ENCODE assay signal across 1 cellular context in the genomic region with DNA sequence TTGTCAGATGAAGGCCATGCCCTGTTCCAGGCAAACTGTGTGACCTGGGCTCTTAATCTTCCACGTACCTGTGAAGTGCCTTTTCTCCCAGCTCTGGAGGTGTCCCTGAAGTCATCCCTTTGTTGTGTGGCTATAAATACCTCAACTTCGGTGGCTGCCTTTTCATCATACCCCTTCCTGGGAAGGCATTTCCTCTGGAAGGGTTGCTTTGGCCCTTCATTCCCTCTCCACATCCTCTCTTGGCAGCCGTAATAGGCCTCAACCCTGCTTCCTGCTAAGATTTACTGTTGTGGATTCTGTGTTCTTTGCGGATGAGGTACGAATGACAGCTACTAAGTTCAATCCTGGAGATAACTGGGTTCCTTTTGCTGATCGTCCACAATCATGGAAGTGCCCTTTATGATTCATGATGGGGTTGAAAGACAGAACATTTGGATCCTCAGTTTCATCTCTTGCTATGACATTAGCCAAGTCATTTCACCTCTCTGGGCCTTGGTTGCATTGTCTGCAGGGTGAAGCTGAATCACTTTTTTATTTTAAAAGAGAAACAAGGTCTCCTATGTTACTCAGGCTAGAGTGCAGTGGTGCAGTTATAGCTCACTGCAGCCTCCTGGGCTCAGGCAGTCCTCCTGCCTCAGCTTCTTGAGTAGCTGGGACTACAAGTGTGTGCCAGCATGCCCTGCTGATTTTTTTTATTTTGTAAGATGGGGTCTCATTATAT.
TF ChIP-seq lines count a peak whose summit lies in the region.

No MANE protein-coding gene starts in this region.

TF ChIP-seq in K562, 482 proteins besides CTCF, POLR2A, EP300 and RAD21:
- TF ChIP-seq ZNF121 (CRISPR knock-in tag; conservative IDR thresholded peaks at IDR 0.05) (no peak), NELFE (IDR thresholded peaks at IDR 0.05; ENCODE audit: insufficient read depth, insufficient read length) (no peak), HLTF (IDR thresholded peaks at IDR 0.05) (no peak)
- TF ChIP-seq, protein P1, sequence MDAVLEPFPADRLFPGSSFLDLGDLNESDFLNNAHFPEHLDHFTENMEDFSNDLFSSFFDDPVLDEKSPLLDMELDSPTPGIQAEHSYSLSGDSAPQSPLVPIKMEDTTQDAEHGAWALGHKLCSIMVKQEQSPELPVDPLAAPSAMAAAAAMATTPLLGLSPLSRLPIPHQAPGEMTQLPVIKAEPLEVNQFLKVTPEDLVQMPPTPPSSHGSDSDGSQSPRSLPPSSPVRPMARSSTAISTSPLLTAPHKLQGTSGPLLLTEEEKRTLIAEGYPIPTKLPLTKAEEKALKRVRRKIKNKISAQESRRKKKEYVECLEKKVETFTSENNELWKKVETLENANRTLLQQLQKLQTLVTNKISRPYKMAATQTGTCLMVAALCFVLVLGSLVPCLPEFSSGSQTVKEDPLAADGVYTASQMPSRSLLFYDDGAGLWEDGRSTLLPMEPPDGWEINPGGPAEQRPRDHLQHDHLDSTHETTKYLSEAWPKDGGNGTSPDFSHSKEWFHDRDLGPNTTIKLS (IDR thresholded peaks at IDR 0.05; ENCODE audit: borderline replicate concordance, low read depth) = no peak
- TF ChIP-seq, protein P2, sequence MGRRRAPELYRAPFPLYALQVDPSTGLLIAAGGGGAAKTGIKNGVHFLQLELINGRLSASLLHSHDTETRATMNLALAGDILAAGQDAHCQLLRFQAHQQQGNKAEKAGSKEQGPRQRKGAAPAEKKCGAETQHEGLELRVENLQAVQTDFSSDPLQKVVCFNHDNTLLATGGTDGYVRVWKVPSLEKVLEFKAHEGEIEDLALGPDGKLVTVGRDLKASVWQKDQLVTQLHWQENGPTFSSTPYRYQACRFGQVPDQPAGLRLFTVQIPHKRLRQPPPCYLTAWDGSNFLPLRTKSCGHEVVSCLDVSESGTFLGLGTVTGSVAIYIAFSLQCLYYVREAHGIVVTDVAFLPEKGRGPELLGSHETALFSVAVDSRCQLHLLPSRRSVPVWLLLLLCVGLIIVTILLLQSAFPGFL (CRISPR knock-in tag; IDR thresholded peaks at IDR 0.05) = 0 out of 2 replicates have a peak, but pooled peaks have one; percentile 38
